Comparison of ENCODE assay signal across 11 cellular contexts in the genomic region with DNA sequence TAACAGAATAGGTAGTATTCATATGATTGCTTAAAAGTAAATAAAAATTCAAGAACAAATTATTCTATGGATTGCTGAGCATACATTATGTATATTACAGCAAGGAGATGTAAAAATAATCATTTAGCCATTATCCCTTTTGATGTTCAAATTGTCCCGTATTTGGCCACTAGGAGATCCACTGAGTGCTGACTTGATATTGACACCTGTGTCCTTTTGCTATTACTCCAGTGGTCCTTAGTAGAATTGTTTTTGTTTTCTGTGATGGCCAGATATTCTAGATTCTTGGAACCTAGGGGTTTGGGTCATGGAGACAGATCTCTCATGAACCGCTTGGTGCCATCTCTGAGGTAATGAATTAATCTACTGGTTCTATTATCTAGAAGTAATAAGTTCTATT. TPM values are rescaled to one million over a fixed set of nuclear protein-coding genes. Genes with fewer than 3 reads are reported as not detected.
DNase-seq lines count a peak whose midpoint lies in the region; ATAC-seq and TF ChIP-seq lines count a peak whose summit lies in the region.
"Had no signal": no experiment of that assay in that cellular context is flagged by ENCODE, and none has a peak within 500 bp of the region (broad histone marks: within the 10 kb centered on the region; RNA-seq: fewer than 3 reads in every experiment).

No MANE protein-coding gene starts in this region.

- no peak overlapping the region for H3K27ac ChIP-seq in C4-2B
- no peak overlapping the region for H3K27ac ChIP-seq in ovary
- H3K27ac ChIP-seq: tibial nerve had no signal

- no peaks in the 10 kb centered on the region for H3K27me3 ChIP-seq in ovary
- H3K27me3 ChIP-seq: tibial nerve had no signal

- intact Hi-C loops in ovary (cut with DNase I) = no loop called here

- TF ChIP-seq POLR2A in ovary (IDR thresholded peaks at IDR 0.05) = no peak

- TF ChIP-seq CTCF in C4-2B (conservative IDR thresholded peaks at IDR 0.05) (peak; percentile 59), astrocyte of the cerebellum (IDR thresholded peaks at IDR 0.05; ENCODE audit: low read depth, low read length, missing control alignments) (peak; percentile 46), ovary (IDR thresholded peaks at IDR 0.05) (no peak)

- no peak overlapping the region for H3K4me3 ChIP-seq in astrocyte of the cerebellum (ENCODE audit: low read depth, low read length)
- no peak overlapping the region for H3K4me3 ChIP-seq in ovary
- H3K4me3 ChIP-seq: tibial nerve had no signal

- 97 to 99% (median 98%) methylated on average over 2 of the region's 2 CpGs for WGBS in ovary, 3 donors

- TF ChIP-seq EP300 in ovary (IDR thresholded peaks at IDR 0.05) = no peak

- DNase-seq in HCEC 1CT = peak; percentile 7
- DNase-seq in astrocyte of the cerebellum (ENCODE audit: low read depth) = no peak
- no peak for DNase-seq in left lobe of liver (ENCODE audit: low spot score)
- no peak for DNase-seq in retina
- DNase-seq in activated effector memory CD4-positive, alpha-beta T cell treated with anti-CD3 and anti-CD28 coated beads, Interleukin-2, amount 50 U/mL, for 16 hours = no peak
- DNase-seq in ovary = no peak
- DNase-seq: activated naive CD4-positive, alpha-beta T cell; T1000 had no signal

- H3K36me3 ChIP-seq in ovary = no peaks in the 10 kb centered on the region

- H3K9me3 ChIP-seq in ovary = no peaks in the 10 kb centered on the region
- H3K9me3 ChIP-seq: tibial nerve had no signal

- in situ Hi-C loops in astrocyte of the cerebellum (cut with HindIII; ENCODE audit: low sequenced_read_pairs) = no loop called here

- ATAC-seq in left lobe of liver (peak; percentile 26), HG03520 (IDR thresholded peaks at IDR 0.05; ENCODE audit: unreplicated experiment) (no peak)

- no peaks in the 10 kb centered on the region for H3K4me1 ChIP-seq in ovary (ENCODE audit: insufficient read depth)
- H3K4me1 ChIP-seq: tibial nerve had no signal

RNA-seq across cellular contexts. Expression of a gene that starts 16.8 kb away (rescaled TPM):
- 40.5 TPM for total RNA-seq in left lobe of liver
- total RNA-seq in ovary = 10 to 100 TPM; 15.3 to 30.6 (median 21.4) TPM
- polyA plus RNA-seq in ovary = 10 to 100 TPM in 1 of 2 donors, 1 to 10 TPM in 1; 6.5 to 15.6 TPM

RNA-seq across cellular contexts. Expression of a gene that starts 28.4 kb away (rescaled TPM):
- total RNA-seq in left lobe of liver (34.7 TPM), ovary (10 to 100 TPM; 52.5 to 78.5 (median 73.2) TPM)
- 10 to 100 TPM; 62.4 to 64.5 TPM for polyA plus RNA-seq in ovary

RNA-seq across cellular contexts. Expression of a gene that starts 51.4 kb away (rescaled TPM):
- total RNA-seq in left lobe of liver (11.5 TPM), ovary (10 to 100 TPM; 10.7 to 16.4 (median 11.5) TPM)
- polyA plus RNA-seq in ovary = 1 to 10 TPM; 8.1 to 9.9 TPM

Comparison
In these comparisons a context has a peak if more than half of its experiments do, and no peak if none do; other contexts are left out.
1. CTCF ChIP-seq: peak in C4-2B (single experiment) and astrocyte of the cerebellum (single experiment); none in ovary (0 of 3).